In genomic region chr5:15734058-15734457, GRCh38 we compare ENCODE assay signal across 21 cellular contexts.
"Had no signal": no experiment of that assay in that cellular context is flagged by ENCODE, and none has a peak within 500 bp of the region (broad histone marks: within the 10 kb centered on the region; RNA-seq: fewer than 3 reads in every experiment).

No MANE protein-coding gene starts in this region.

- ATAC-seq: activated CD8-positive, alpha-beta T cell treated with anti-CD3 and anti-CD28 coated beads, Interleukin-2, amount 10 ng/mL, durations not matched to agents 7 days and 5 days; activated naive CD8-positive, alpha-beta T cell treated with anti-CD3 and anti-CD28 coated beads, Interleukin-2, amount 50 U/mL, for 24 hours; left lung; stimulated activated naive CD8-positive, alpha-beta T cell treated with anti-CD3 and anti-CD28 coated beads, Interleukin-15, Interleukin-2, amounts not matched to agents 100 U/mL and 50 U/mL, for 24 hours had no signal

- H3K4me3 ChIP-seq: colonic mucosa, left lung, tibial artery had no signal

- H3K36me3 Mint-ChIP-seq: activated naive CD4-positive, alpha-beta T cell treated with anti-CD3 and anti-CD28 coated beads, Interleukin-2, amount 10 ng/mL, durations not matched to agents 7 days and 5 days had no signal

- H3K4me1 ChIP-seq: colonic mucosa, left lung had no signal

- H3K27ac Mint-ChIP-seq: activated CD8-positive, alpha-beta T cell treated with anti-CD3 and anti-CD28 coated beads, Interleukin-2, amount 10 ng/mL, durations not matched to agents 7 days and 5 days; activated naive CD4-positive, alpha-beta T cell treated with anti-CD3 and anti-CD28 coated beads, Interleukin-2, amount 10 ng/mL, durations not matched to agents 7 days and 5 days; activated naive CD8-positive, alpha-beta T cell treated with anti-CD3 and anti-CD28 coated beads, Interleukin-2, amount 50 U/mL, for 24 hours; activated T-cell treated with anti-CD3 and anti-CD28 coated beads, Interleukin-2, amount 50 U/mL, for 24 hours; endodermal cell; progenitor cell of endocrine pancreas had no signal

- H3K27me3 ChIP-seq: brain microvascular endothelial cell, colonic mucosa, left lung, tibial artery had no signal

- DNase-seq: activated CD4-positive, alpha-beta T cell treated with anti-CD3 and anti-CD28 coated beads for 48 hours; activated CD4-positive, CD25-positive, alpha-beta regulatory T cell; activated CD8-positive, alpha-beta T cell treated with anti-CD3 and anti-CD28 coated beads, Interleukin-2, amount 10 ng/mL, durations not matched to agents 7 days and 5 days; activated naive CD4-positive, alpha-beta T cell treated with anti-CD3 and anti-CD28 coated beads, Interleukin-2, amount 10 ng/mL, durations not matched to agents 7 days and 5 days; activated naive CD8-positive, alpha-beta T cell treated with anti-CD3 and anti-CD28 coated beads, Interleukin-2, amount 50 U/mL, for 24 hours; activated T-cell treated with anti-CD3 and anti-CD28 coated beads, Interleukin-2, amount 50 U/mL, for 24 hours; aorta; brain microvascular endothelial cell; colonic mucosa; endodermal cell; foreskin fibroblast; hippocampal formation; kidney; left lung; stimulated activated naive CD8-positive, alpha-beta T cell treated with anti-CD3 and anti-CD28 coated beads, Interleukin-15, Interleukin-2, amounts not matched to agents 100 U/mL and 50 U/mL, for 24 hours; substantia nigra; tibial artery had no signal

- H3K36me3 ChIP-seq: brain microvascular endothelial cell, colonic mucosa, left lung, tibial artery had no signal

- H3K9me3 ChIP-seq: colonic mucosa, left lung, tibial artery had no signal

- H3K9me3 Mint-ChIP-seq: endodermal cell had no signal

- H3K4me3 Mint-ChIP-seq: activated CD8-positive, alpha-beta T cell treated with anti-CD3 and anti-CD28 coated beads, Interleukin-2, amount 10 ng/mL, durations not matched to agents 7 days and 5 days; activated naive CD4-positive, alpha-beta T cell treated with anti-CD3 and anti-CD28 coated beads, Interleukin-2, amount 10 ng/mL, durations not matched to agents 7 days and 5 days; activated naive CD8-positive, alpha-beta T cell treated with anti-CD3 and anti-CD28 coated beads, Interleukin-2, amount 50 U/mL, for 24 hours; activated T-cell treated with anti-CD3 and anti-CD28 coated beads, Interleukin-2, amount 50 U/mL, for 24 hours; central memory CD8-positive, alpha-beta T cell; endodermal cell; neural crest cell had no signal

- H3K4me1 Mint-ChIP-seq: activated naive CD4-positive, alpha-beta T cell treated with anti-CD3 and anti-CD28 coated beads, Interleukin-2, amount 10 ng/mL, durations not matched to agents 7 days and 5 days; activated naive CD8-positive, alpha-beta T cell treated with anti-CD3 and anti-CD28 coated beads, Interleukin-2, amount 50 U/mL, for 24 hours; central memory CD8-positive, alpha-beta T cell; endodermal cell had no signal

- H3K27me3 Mint-ChIP-seq: activated naive CD4-positive, alpha-beta T cell treated with anti-CD3 and anti-CD28 coated beads, Interleukin-2, amount 10 ng/mL, durations not matched to agents 7 days and 5 days; activated naive CD8-positive, alpha-beta T cell treated with anti-CD3 and anti-CD28 coated beads, Interleukin-2, amount 50 U/mL, for 24 hours; activated T-cell treated with anti-CD3 and anti-CD28 coated beads, Interleukin-2, amount 50 U/mL, for 24 hours; central memory CD8-positive, alpha-beta T cell; progenitor cell of endocrine pancreas had no signal

- H3K27ac ChIP-seq: brain microvascular endothelial cell, colonic mucosa, epithelial cell of prostate, left lung, tibial artery had no signal
